Comparison of ENCODE assay signal across 8 cellular contexts in the genomic region with DNA sequence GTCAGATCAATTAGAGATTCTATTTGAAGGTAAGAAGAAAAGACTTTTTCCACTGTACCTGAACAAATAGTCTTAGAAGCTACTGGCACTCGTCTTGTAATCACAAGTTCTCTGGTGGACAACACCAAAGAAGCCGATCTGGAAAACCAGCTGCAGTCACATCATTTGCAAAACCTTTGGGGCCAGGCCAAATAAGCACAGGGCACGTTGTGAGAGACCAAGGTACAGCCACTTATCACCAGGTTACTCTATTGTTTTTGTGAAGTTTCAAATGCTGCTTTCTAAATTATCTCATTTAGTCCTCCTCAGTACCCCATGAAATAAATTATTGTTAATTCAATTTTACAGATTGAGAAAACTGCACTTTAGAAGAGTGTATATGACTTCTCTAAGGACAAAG.
"Had no signal": no experiment of that assay in that cellular context is flagged by ENCODE, and none has a peak within 500 bp of the region (broad histone marks: within the 10 kb centered on the region; RNA-seq: fewer than 3 reads in every experiment).

No MANE protein-coding gene starts in this region.

- DNase-seq: H9, HCEC 1CT, KBM-7 had no signal

- FAIRE-seq: H1, H54, HTR-8/SVneo had no signal

- H2AFZ ChIP-seq: GM23338 had no signal

- H3K4me2 ChIP-seq: GM23338 had no signal

- ATAC-seq: GM23338 had no signal

- H3K27me3 Mint-ChIP-seq: IgD-negative memory B cell had no signal

- H3K27ac Mint-ChIP-seq: GM23338, H9 had no signal

- H3K9me3 Mint-ChIP-seq: GM23338, H9, IgD-negative memory B cell had no signal

- H3K4me3 ChIP-seq: GM23338 had no signal

- H3K4me3 Mint-ChIP-seq: GM23338, H9 had no signal

- H3K4me1 Mint-ChIP-seq: GM23338, H9 had no signal
